Comparison of ENCODE assay signal across 8 cellular contexts in genomic region chr20:23420943-23421925, GRCh38. TPM values are rescaled to one million over a fixed set of nuclear protein-coding genes. Genes with fewer than 3 reads are reported as not detected.
A peak's percentile ranks its signal among the peaks of the same experiment; 100 is the strongest.
DNase-seq lines count a peak whose midpoint lies in the region; ATAC-seq and TF ChIP-seq lines count a peak whose summit lies in the region.

Gene NAPB (minus strand): TSS chr20:23421488. CDS start chr20:23421402, 86 bp downstream.

- H3K36me3 Mint-ChIP-seq in activated naive CD8-positive, alpha-beta T cell treated with anti-CD3 and anti-CD28 coated beads for 36 hours, result no peaks in the 10 kb centered on the region

- H3K9me3 Mint-ChIP-seq in activated naive CD8-positive, alpha-beta T cell treated with anti-CD3 and anti-CD28 coated beads for 36 hours, result no peaks in the 10 kb centered on the region

- peak within 1 kb of the TSS; percentile 99 for H3K4me3 ChIP-seq in ovary
- H3K4me3 ChIP-seq in thymus (ENCODE audit: low read length), result peak within 1 kb of the TSS; percentile 87

- H3K36me3 ChIP-seq in ovary (no peaks in the 10 kb centered on the region), thymus (ENCODE audit: control insufficient read depth, insufficient read depth) (no peaks in the 10 kb centered on the region)

- H3K4me1 ChIP-seq in ovary (ENCODE audit: insufficient read depth) (no peaks in the 10 kb centered on the region), thymus (ENCODE audit: control insufficient read depth, insufficient read depth, low read length) (peaks cover 3% of the 10 kb centered on the region)

- peaks cover 6% of the 10 kb centered on the region for H3K27me3 Mint-ChIP-seq in activated naive CD8-positive, alpha-beta T cell treated with anti-CD3 and anti-CD28 coated beads for 36 hours

- peak within 1 kb of the TSS; percentile 79 for H3K27ac Mint-ChIP-seq in activated naive CD8-positive, alpha-beta T cell treated with anti-CD3 and anti-CD28 coated beads for 36 hours

- H3K27ac ChIP-seq in ovary (peak within 1 kb of the TSS; percentile 83 to 90), thymus (ENCODE audit: low read depth) (peak within 1 kb of the TSS; percentile 82)

- TF ChIP-seq EP300 in ovary (IDR thresholded peaks at IDR 0.05), result no peak

- peaks cover 28% of the 10 kb centered on the region for H3K4me1 Mint-ChIP-seq in activated naive CD8-positive, alpha-beta T cell treated with anti-CD3 and anti-CD28 coated beads for 36 hours

- WGBS in ovary, 3 donors, result 1% methylated on average over 25 to 64 of the region's 64 CpGs
- 1% methylated on average over 64 of the region's 64 CpGs for WGBS in thymus

- TF ChIP-seq CTCF in GM12874 (IDR thresholded peaks at IDR 0.05; ENCODE audit: insufficient read depth, low read depth, low read length) (peak; percentile 24; the same call in 1 of the 2 replicates), ovary (IDR thresholded peaks at IDR 0.05) (peak; percentile 81 to 92 (median 83))

- peak; percentile 93 for DNase-seq in NCI-H1105 treated with DMSO at 0.1 percent for 48 hours (lab: John Stamatoyannopoulos, UW)
- peak; percentile 85 for DNase-seq in SKM-1 treated with dmso at 0.1 percent for 144 hours (lab: John Stamatoyannopoulos, UW; ENCODE audit: unreplicated experiment)
- DNase-seq in activated naive CD8-positive, alpha-beta T cell treated with anti-CD3 and anti-CD28 coated beads for 36 hours, result peak; percentile 94
- peak; percentile 99 for DNase-seq in Right ventricle myocardium inferior (ENCODE audit: missing footprints)
- DNase-seq in ovary, result peak; percentile 91 to 96 (median 94)

- ATAC-seq in HG02759 (IDR thresholded peaks at IDR 0.05; ENCODE audit: unreplicated experiment) (peak; percentile 97), Right ventricle myocardium inferior (peak; percentile 99)

- peak; percentile 91 for TF ChIP-seq POLR2A in ovary (IDR thresholded peaks at IDR 0.05)

- H3K4me3 Mint-ChIP-seq in activated naive CD8-positive, alpha-beta T cell treated with anti-CD3 and anti-CD28 coated beads for 36 hours, result peak within 1 kb of the TSS; percentile 86

- H3K27me3 ChIP-seq in ovary (no peaks in the 10 kb centered on the region), thymus (ENCODE audit: control insufficient read depth, insufficient read depth) (no peaks in the 10 kb centered on the region)

- H3K9me3 ChIP-seq in ovary, result no peaks in the 10 kb centered on the region
- H3K9me3 ChIP-seq in thymus (ENCODE audit: control insufficient read depth), result no peaks in the 10 kb centered on the region

- intact Hi-C loops in Right ventricle myocardium inferior (cut with DNase I) (loop anchor here (5.0 kb wide), 1 partner anchor 59 kb away; the partner anchor contains the start of gene GZF1), ovary (cut with DNase I) (loop anchor here in 2 of 4 donors (5.0 to 10.0 kb wide), 2 partner anchors 56 to 59 kb away; partner anchors contain the start of gene GZF1 (in 2 of the 2))

RNA-seq across cellular contexts. Expression of gene NAPB, which starts in this region (rescaled TPM):
- 1 to 10 TPM; 6.7 to 7.2 TPM for total RNA-seq in activated naive CD8-positive, alpha-beta T cell treated with anti-CD3 and anti-CD28 coated beads for 36 hours
- total RNA-seq in Right ventricle myocardium inferior (4.7 TPM), ovary (10 to 100 TPM; 11.8 to 17.9 (median 13.6) TPM)
- polyA plus RNA-seq in ovary (10 to 100 TPM in 1 of 2 donors, 1 to 10 TPM in 1; 9.3 to 11.3 TPM), thymus (8.8 TPM)

Comparison
In these comparisons a context has a peak if more than half of its experiments do, and no peak if none do; other contexts are left out.
1. Peak in every context shown above with its lines: DNase-seq, ATAC-seq, H3K4me3 ChIP-seq and H3K27ac ChIP-seq.